ENCODE assay signal across 1 cellular context in the genomic region with DNA sequence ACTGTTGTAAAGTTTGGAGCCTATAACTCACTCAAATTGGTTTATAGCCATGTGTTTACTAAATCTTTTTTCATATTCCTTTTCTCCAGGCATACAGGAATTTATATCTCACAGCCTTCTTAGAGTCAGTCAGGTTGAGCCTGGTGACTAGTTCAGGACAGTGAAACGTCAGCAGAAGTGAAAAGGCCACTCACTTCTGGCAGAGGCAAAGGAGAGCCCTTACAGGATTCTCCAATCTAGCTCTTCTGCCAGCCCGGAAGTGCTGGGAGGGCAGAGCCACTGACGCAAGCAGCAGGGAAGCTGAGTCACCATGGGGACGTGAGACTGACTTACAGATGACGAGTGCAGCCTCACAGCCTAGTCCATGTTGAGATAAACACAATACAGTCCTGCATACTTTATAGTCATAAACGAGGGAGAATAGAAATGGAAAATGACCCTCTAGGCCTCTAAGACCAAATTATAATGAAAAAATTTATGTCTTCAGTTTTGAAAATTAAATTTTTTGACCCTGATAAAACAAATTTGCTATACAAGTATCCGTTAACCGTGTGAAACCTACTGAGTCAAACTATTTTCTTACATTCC.
TF ChIP-seq lines count a peak whose summit lies in the region.

No MANE protein-coding gene starts in this region.

TF ChIP-seq in K562, 482 proteins besides CTCF, POLR2A, EP300 and RAD21 (continued from another document and continues in another):
- TF ChIP-seq, protein P1, sequence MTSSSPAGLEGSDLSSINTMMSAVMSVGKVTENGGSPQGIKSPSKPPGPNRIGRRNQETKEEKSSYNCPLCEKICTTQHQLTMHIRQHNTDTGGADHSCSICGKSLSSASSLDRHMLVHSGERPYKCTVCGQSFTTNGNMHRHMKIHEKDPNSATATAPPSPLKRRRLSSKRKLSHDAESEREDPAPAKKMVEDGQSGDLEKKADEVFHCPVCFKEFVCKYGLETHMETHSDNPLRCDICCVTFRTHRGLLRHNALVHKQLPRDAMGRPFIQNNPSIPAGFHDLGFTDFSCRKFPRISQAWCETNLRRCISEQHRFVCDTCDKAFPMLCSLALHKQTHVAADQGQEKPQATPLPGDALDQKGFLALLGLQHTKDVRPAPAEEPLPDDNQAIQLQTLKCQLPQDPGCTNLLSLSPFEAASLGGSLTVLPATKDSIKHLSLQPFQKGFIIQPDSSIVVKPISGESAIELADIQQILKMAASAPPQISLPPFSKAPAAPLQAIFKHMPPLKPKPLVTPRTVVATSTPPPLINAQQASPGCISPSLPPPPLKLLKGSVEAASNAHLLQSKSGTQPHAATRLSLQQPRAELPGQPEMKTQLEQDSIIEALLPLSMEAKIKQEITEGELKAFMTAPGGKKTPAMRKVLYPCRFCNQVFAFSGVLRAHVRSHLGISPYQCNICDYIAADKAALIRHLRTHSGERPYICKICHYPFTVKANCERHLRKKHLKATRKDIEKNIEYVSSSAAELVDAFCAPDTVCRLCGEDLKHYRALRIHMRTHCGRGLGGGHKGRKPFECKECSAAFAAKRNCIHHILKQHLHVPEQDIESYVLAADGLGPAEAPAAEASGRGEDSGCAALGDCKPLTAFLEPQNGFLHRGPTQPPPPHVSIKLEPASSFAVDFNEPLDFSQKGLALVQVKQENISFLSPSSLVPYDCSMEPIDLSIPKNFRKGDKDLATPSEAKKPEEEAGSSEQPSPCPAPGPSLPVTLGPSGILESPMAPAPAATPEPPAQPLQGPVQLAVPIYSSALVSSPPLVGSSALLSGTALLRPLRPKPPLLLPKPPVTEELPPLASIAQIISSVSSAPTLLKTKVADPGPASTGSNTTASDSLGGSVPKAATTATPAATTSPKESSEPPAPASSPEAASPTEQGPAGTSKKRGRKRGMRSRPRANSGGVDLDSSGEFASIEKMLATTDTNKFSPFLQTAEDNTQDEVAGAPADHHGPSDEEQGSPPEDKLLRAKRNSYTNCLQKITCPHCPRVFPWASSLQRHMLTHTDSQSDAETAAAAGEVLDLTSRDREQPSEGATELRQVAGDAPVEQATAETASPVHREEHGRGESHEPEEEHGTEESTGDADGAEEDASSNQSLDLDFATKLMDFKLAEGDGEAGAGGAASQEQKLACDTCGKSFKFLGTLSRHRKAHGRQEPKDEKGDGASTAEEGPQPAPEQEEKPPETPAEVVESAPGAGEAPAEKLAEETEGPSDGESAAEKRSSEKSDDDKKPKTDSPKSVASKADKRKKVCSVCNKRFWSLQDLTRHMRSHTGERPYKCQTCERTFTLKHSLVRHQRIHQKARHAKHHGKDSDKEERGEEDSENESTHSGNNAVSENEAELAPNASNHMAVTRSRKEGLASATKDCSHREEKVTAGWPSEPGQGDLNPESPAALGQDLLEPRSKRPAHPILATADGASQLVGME (CRISPR knock-in tag; IDR thresholded peaks at IDR 0.05) = no peak
- TF ChIP-seq ARHGAP35 (IDR thresholded peaks at IDR 0.05; ENCODE audit: partially characterized antibody) = no peak
- no peak for TF ChIP-seq ZNF23 (CRISPR knock-in tag; IDR thresholded peaks at IDR 0.05)
- no peak; the same call in 1 of the 2 replicates for TF ChIP-seq ZC3H11A (IDR thresholded peaks at IDR 0.05; ENCODE audit: low read depth, low read length)
- peak; percentile 60 for TF ChIP-seq JUNB (CRISPR knock-in tag; conservative IDR thresholded peaks at IDR 0.05)
- no peak for TF ChIP-seq NONO (IDR thresholded peaks at IDR 0.05; ENCODE audit: low read depth in 2 of 2, low read length in 1 of 2)
- TF ChIP-seq ZFPM2 (CRISPR knock-in tag; IDR thresholded peaks at IDR 0.05) = no peak
- peak; percentile 97 for TF ChIP-seq CREB1 (IDR thresholded peaks at IDR 0.05)
- TF ChIP-seq CREB1 (CRISPR knock-in tag; IDR thresholded peaks at IDR 0.05) = peak; percentile 88
- TF ChIP-seq, protein P2, sequence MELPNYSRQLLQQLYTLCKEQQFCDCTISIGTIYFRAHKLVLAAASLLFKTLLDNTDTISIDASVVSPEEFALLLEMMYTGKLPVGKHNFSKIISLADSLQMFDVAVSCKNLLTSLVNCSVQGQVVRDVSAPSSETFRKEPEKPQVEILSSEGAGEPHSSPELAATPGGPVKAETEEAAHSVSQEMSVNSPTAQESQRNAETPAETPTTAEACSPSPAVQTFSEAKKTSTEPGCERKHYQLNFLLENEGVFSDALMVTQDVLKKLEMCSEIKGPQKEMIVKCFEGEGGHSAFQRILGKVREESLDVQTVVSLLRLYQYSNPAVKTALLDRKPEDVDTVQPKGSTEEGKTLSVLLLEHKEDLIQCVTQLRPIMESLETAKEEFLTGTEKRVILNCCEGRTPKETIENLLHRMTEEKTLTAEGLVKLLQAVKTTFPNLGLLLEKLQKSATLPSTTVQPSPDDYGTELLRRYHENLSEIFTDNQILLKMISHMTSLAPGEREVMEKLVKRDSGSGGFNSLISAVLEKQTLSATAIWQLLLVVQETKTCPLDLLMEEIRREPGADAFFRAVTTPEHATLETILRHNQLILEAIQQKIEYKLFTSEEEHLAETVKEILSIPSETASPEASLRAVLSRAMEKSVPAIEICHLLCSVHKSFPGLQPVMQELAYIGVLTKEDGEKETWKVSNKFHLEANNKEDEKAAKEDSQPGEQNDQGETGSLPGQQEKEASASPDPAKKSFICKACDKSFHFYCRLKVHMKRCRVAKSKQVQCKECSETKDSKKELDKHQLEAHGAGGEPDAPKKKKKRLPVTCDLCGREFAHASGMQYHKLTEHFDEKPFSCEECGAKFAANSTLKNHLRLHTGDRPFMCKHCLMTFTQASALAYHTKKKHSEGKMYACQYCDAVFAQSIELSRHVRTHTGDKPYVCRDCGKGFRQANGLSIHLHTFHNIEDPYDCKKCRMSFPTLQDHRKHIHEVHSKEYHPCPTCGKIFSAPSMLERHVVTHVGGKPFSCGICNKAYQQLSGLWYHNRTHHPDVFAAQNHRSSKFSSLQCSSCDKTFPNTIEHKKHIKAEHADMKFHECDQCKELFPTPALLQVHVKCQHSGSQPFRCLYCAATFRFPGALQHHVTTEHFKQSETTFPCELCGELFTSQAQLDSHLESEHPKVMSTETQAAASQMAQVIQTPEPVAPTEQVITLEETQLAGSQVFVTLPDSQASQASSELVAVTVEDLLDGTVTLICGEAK (IDR thresholded peaks at IDR 0.05) = 0 out of 2 replicates have a peak, but pooled peaks have one; percentile 39
- TF ChIP-seq, protein P2 (CRISPR knock-in tag; IDR thresholded peaks at IDR 0.05) = no peak
- TF ChIP-seq ETV5 (CRISPR knock-in tag; IDR thresholded peaks at IDR 0.05; ENCODE audit: low read depth) = peak; percentile 87
- peak in 2 of 3 experiments; percentile 66 to 80 for TF ChIP-seq YY1 (IDR thresholded peaks at IDR 0.05; ENCODE audit: borderline replicate concordance in 1 of 3, control insufficient read depth in 1 of 3, extremely low read depth in 1 of 3, insufficient read depth in 3 of 3, insufficient read length in 1 of 3, insufficient replicate concordance in 2 of 3, low read depth in 1 of 3, low read length in 2 of 3)
- TF ChIP-seq, protein P3, sequence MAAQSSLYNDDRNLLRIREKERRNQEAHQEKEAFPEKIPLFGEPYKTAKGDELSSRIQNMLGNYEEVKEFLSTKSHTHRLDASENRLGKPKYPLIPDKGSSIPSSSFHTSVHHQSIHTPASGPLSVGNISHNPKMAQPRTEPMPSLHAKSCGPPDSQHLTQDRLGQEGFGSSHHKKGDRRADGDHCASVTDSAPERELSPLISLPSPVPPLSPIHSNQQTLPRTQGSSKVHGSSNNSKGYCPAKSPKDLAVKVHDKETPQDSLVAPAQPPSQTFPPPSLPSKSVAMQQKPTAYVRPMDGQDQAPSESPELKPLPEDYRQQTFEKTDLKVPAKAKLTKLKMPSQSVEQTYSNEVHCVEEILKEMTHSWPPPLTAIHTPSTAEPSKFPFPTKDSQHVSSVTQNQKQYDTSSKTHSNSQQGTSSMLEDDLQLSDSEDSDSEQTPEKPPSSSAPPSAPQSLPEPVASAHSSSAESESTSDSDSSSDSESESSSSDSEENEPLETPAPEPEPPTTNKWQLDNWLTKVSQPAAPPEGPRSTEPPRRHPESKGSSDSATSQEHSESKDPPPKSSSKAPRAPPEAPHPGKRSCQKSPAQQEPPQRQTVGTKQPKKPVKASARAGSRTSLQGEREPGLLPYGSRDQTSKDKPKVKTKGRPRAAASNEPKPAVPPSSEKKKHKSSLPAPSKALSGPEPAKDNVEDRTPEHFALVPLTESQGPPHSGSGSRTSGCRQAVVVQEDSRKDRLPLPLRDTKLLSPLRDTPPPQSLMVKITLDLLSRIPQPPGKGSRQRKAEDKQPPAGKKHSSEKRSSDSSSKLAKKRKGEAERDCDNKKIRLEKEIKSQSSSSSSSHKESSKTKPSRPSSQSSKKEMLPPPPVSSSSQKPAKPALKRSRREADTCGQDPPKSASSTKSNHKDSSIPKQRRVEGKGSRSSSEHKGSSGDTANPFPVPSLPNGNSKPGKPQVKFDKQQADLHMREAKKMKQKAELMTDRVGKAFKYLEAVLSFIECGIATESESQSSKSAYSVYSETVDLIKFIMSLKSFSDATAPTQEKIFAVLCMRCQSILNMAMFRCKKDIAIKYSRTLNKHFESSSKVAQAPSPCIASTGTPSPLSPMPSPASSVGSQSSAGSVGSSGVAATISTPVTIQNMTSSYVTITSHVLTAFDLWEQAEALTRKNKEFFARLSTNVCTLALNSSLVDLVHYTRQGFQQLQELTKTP (IDR thresholded peaks at IDR 0.05; ENCODE audit: low read depth in 1 of 2, partially characterized antibody in 2 of 2) = peak in 1 of 2 experiments; percentile 42
- no peak for TF ChIP-seq PTBP1 (IDR thresholded peaks at IDR 0.05; ENCODE audit: low read depth, low read length)
- peak; percentile 91 for TF ChIP-seq POLR2H (tag; IDR thresholded peaks at IDR 0.05; ENCODE audit: low read depth)
- no peak for TF ChIP-seq RBM39 (optimal IDR thresholded peaks at IDR 0.05; ENCODE audit: low read depth, low read length)
- no peak for TF ChIP-seq ZNF121 (CRISPR knock-in tag; conservative IDR thresholded peaks at IDR 0.05)
- no peak for TF ChIP-seq SMAD1 (IDR thresholded peaks at IDR 0.05; ENCODE audit: low read depth, low read length, partially characterized antibody)
- peak; percentile 71 for TF ChIP-seq MEIS2 (IDR thresholded peaks at IDR 0.05; ENCODE audit: partially characterized antibody)
- TF ChIP-seq HLTF (IDR thresholded peaks at IDR 0.05) = no peak
- TF ChIP-seq, protein P4, sequence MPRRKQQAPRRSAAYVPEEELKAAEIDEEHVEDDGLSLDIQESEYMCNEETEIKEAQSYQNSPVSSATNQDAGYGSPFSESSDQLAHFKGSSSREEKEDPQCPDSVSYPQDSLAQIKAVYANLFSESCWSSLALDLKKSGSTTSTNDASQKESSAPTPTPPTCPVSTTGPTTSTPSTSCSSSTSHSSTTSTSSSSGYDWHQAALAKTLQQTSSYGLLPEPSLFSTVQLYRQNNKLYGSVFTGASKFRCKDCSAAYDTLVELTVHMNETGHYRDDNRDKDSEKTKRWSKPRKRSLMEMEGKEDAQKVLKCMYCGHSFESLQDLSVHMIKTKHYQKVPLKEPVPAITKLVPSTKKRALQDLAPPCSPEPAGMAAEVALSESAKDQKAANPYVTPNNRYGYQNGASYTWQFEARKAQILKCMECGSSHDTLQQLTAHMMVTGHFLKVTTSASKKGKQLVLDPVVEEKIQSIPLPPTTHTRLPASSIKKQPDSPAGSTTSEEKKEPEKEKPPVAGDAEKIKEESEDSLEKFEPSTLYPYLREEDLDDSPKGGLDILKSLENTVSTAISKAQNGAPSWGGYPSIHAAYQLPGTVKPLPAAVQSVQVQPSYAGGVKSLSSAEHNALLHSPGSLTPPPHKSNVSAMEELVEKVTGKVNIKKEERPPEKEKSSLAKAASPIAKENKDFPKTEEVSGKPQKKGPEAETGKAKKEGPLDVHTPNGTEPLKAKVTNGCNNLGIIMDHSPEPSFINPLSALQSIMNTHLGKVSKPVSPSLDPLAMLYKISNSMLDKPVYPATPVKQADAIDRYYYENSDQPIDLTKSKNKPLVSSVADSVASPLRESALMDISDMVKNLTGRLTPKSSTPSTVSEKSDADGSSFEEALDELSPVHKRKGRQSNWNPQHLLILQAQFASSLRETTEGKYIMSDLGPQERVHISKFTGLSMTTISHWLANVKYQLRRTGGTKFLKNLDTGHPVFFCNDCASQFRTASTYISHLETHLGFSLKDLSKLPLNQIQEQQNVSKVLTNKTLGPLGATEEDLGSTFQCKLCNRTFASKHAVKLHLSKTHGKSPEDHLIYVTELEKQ (CRISPR knock-in tag; IDR thresholded peaks at IDR 0.05) = no peak
- no peak for TF ChIP-seq ZNF785 (CRISPR knock-in tag; IDR thresholded peaks at IDR 0.05)
- TF ChIP-seq NRF1 (conservative IDR thresholded peaks at IDR 0.05 in 1 of 2, IDR thresholded peaks at IDR 0.05 in 1 of 2) = peak; percentile 67 to 72
- peak; percentile 92 to 93 for TF ChIP-seq FOXK2 (conservative IDR thresholded peaks at IDR 0.05 in 1 of 2, IDR thresholded peaks at IDR 0.05 in 1 of 2; ENCODE audit: low read depth in 2 of 2)
- peak; percentile 23 for TF ChIP-seq NFRKB (IDR thresholded peaks at IDR 0.05; ENCODE audit: low read depth)
- peak; percentile 29 for TF ChIP-seq RBBP5 (IDR thresholded peaks at IDR 0.05; ENCODE audit: borderline replicate concordance, insufficient read depth, low read length, poor library complexity, severe bottlenecking)
- TF ChIP-seq EP400 (IDR thresholded peaks at IDR 0.05) = peak; percentile 74
- TF ChIP-seq RBM34 (IDR thresholded peaks at IDR 0.05; ENCODE audit: borderline replicate concordance, insufficient read depth, low read length) = no peak
- TF ChIP-seq RFX5 (IDR thresholded peaks at IDR 0.05; ENCODE audit: low read depth, low read length) = no peak
- no peak for TF ChIP-seq KLF1 (tag; IDR thresholded peaks at IDR 0.05)
- TF ChIP-seq SMC3 (conservative IDR thresholded peaks at IDR 0.05; ENCODE audit: insufficient read depth, low read depth, low read length) = no peak
- peak; percentile 80 for TF ChIP-seq POLR2B (IDR thresholded peaks at IDR 0.05; ENCODE audit: low read depth, partially characterized antibody)
- TF ChIP-seq RBM22 (IDR thresholded peaks at IDR 0.05; ENCODE audit: low read depth, low read length, poor library complexity, severe bottlenecking) = no peak
- peak; percentile 78; the same call in 1 of the 2 replicates for TF ChIP-seq DMBX1 (CRISPR knock-in tag; IDR thresholded peaks at IDR 0.05; ENCODE audit: borderline replicate concordance)
